In the genomic region with DNA sequence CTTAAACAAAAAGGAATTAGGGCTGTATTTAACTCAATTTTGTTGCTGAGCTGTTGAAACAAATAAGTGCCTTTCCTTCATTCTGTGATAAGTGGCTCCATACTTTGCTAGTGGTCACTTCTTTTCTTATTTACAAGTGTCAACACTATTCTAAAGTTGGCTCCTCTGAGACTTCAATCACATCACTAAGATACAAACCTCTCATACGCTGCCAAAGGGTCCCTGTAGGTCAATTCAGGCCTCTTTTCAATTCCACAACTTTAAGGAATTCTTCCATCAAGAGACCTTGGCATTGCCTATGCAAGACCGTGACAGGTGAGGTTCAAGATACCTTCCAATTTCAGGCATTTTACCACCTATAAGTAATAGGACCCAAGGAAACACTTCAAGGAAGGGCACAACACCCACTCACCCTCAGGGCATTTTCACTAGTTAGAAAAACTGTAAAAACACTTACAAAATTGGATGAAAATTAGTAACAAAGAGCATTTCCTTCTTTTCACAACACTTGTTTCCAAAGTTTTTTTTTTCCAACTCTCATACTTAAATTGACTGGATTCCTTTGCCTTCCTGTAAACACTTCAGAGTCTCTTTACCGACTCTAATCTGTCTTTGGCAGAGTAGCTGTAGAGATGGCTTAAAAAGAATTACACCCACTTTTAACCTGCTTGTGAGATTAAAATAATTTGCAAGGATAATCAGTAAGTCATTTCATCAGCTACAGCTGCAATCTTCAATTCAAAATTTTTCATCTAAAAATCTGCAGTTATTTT, we compare ENCODE assay signal across 16 cellular contexts. TPM values are rescaled to one million over a fixed set of nuclear protein-coding genes. Genes with fewer than 3 reads are reported as not detected.
A peak's percentile ranks its signal among the peaks of the same experiment; 100 is the strongest.
DNase-seq lines count a peak whose midpoint lies in the region; ATAC-seq and TF ChIP-seq lines count a peak whose summit lies in the region.
"Had no signal": no experiment of that assay in that cellular context is flagged by ENCODE, and none has a peak within 500 bp of the region (broad histone marks: within the 10 kb centered on the region; RNA-seq: fewer than 3 reads in every experiment).

No MANE protein-coding gene starts in this region.

- DNase-seq in activated CD4-positive, alpha-beta T cell treated with anti-CD3 and anti-CD28 coated beads for 36 hours: no peak
- DNase-seq in activated CD4-positive, alpha-beta T cell treated with anti-CD3 and anti-CD28 coated beads, Interleukin-2, amount 10 ng/mL, durations not matched to agents 7 days and 5 days: no peak
- DNase-seq in HCT116 (ENCODE audit: low read depth, low spot score) (no peak), nephron progenitor cell (no peak), 8988T (no peak), SJCRH30 (no peak)
- no peak for DNase-seq in activated T-helper 1 cell treated with anti-CD3 and anti-CD28 coated beads, Interleukin-12 subunit alpha, Interleukin-12 subunit beta, Interleukin-2, Interleukin-4 antibody, amounts not matched to agents 30 ng/mL and 10 ng/mL and 1 ng/mL, durations not matched to agents 14 hours and 24 hours and 36 hours (ENCODE audit: low spot score)
- DNase-seq: cortex of kidney; GF-D8; HCEC 1CT; NCI-H2081 treated with DMSO at 0.1 percent for 48 hours; occipital lobe; stimulated activated CD4-positive, alpha-beta T cell treated with anti-CD3 and anti-CD28 coated beads, Interleukin-4, amount 100 ng/mL, for 1 hour; transverse colon had no signal

- H3K9me3 ChIP-seq in HCT116 (ENCODE audit: control insufficient read depth in 1 of 2, insufficient read depth in 1 of 2, low read depth in 1 of 2, low read length in 2 of 2): no peaks in the 10 kb centered on the region
- no peaks in the 10 kb centered on the region for H3K9me3 ChIP-seq in SJCRH30 (replicated peaks)
- H3K9me3 ChIP-seq: A549, transverse colon had no signal

- peaks cover 35% of the 10 kb centered on the region; the same call in 1 of the 2 replicates for H4K20me1 ChIP-seq in HCT116 (ENCODE audit: insufficient read depth)

- H3K79me2 ChIP-seq in HCT116 (ENCODE audit: insufficient read depth, low read length): peaks cover 33% of the 10 kb centered on the region

- CTCF ChIA-PET in activated CD4-positive, alpha-beta T cell treated with anti-CD3 and anti-CD28 coated beads for 36 hours (lab: Charles Lee): interaction anchor here (0.8 kb wide), 1 partner anchor 192 kb away, joined by 5 read pairs; no protein-coding TSS in a partner anchor
- CTCF ChIA-PET in activated CD4-positive, alpha-beta T cell treated with anti-CD3 and anti-CD28 coated beads, Interleukin-2, amount 10 ng/mL, durations not matched to agents 7 days and 5 days (lab: Charles Lee): no interaction called here
- CTCF ChIA-PET in HCT116 (lab: Charles Lee): no interaction called here

- RAD21 ChIA-PET in HCT116 (lab: Charles Lee; ENCODE audit: low non-redundant PET in 1 of 2, low total read pairs in 2 of 2, uncharacterized antibody in 2 of 2, unreplicated experiment in 2 of 2): no interaction called here

- peak overlapping the region; percentile 23 for H3K27ac Mint-ChIP-seq in activated CD4-positive, alpha-beta T cell treated with anti-CD3 and anti-CD28 coated beads for 36 hours
- H3K27ac Mint-ChIP-seq in activated CD4-positive, alpha-beta T cell treated with anti-CD3 and anti-CD28 coated beads, Interleukin-2, amount 10 ng/mL, durations not matched to agents 7 days and 5 days: no peak overlapping the region
- H3K27ac Mint-ChIP-seq in activated T-helper 17 cell treated with anti-CD3 and anti-CD28 coated beads, Interleukin-2, amount 50 U/mL, for 72 hours: peak overlapping the region; percentile 43
- peak overlapping the region; percentile 50 for H3K27ac Mint-ChIP-seq in nephron progenitor cell
- no peak overlapping the region for H3K27ac Mint-ChIP-seq in activated T-helper 1 cell treated with anti-CD3 and anti-CD28 coated beads, Interleukin-12 subunit alpha, Interleukin-12 subunit beta, Interleukin-2, Interleukin-4 antibody, amounts not matched to agents 30 ng/mL and 10 ng/mL and 1 ng/mL, durations not matched to agents 14 hours and 24 hours and 36 hours

- no TSS peak for BruUV-seq in HCT116 (replicated peaks; lab: Mats Ljungman, UMichigan)

- H3K9me2 ChIP-seq in HCT116 (ENCODE audit: insufficient read depth): no peaks in the 10 kb centered on the region

- H3K4me3 ChIP-seq in HCT116 (replicated peaks in 1 of 2; ENCODE audit: low read depth in 1 of 2, low read length in 2 of 2) (no peak overlapping the region), SJCRH30 (no peak overlapping the region)
- H3K4me3 ChIP-seq: A549, transverse colon had no signal

- H3K4me1 ChIP-seq in HCT116 (ENCODE audit: control insufficient read depth in 1 of 2, insufficient read depth in 2 of 2, low read length in 2 of 2): peaks cover 8 to 51% of the 10 kb centered on the region in 2 experiments
- no peaks in the 10 kb centered on the region for H3K4me1 ChIP-seq in SJCRH30

- POLR2A ChIA-PET in activated CD4-positive, alpha-beta T cell treated with anti-CD3 and anti-CD28 coated beads for 36 hours (lab: Charles Lee): interaction anchor here (0.7 kb wide), 2 partner anchors 66 to 230 kb away, joined by 3 to 4 read pairs; no protein-coding TSS in a partner anchor
- POLR2A ChIA-PET in activated CD4-positive, alpha-beta T cell treated with anti-CD3 and anti-CD28 coated beads, Interleukin-2, amount 10 ng/mL, durations not matched to agents 7 days and 5 days (lab: Charles Lee): no interaction called here
- POLR2A ChIA-PET in HCT116 (lab: Charles Lee): no interaction called here

- peaks cover 13% of the 10 kb centered on the region for H3K4me1 Mint-ChIP-seq in activated CD4-positive, alpha-beta T cell treated with anti-CD3 and anti-CD28 coated beads for 36 hours
- H3K4me1 Mint-ChIP-seq in activated CD4-positive, alpha-beta T cell treated with anti-CD3 and anti-CD28 coated beads, Interleukin-2, amount 10 ng/mL, durations not matched to agents 7 days and 5 days: peaks cover 13% of the 10 kb centered on the region
- H3K4me1 Mint-ChIP-seq in activated T-helper 17 cell treated with anti-CD3 and anti-CD28 coated beads, Interleukin-2, amount 50 U/mL, for 72 hours: peaks cover 8% of the 10 kb centered on the region
- H3K4me1 Mint-ChIP-seq in nephron progenitor cell: no peaks in the 10 kb centered on the region
- peaks cover 26% of the 10 kb centered on the region for H3K4me1 Mint-ChIP-seq in activated T-helper 1 cell treated with anti-CD3 and anti-CD28 coated beads, Interleukin-12 subunit alpha, Interleukin-12 subunit beta, Interleukin-2, Interleukin-4 antibody, amounts not matched to agents 30 ng/mL and 10 ng/mL and 1 ng/mL, durations not matched to agents 14 hours and 24 hours and 36 hours (ENCODE audit: low read depth)

- intact Hi-C loops in activated CD4-positive, alpha-beta T cell treated with anti-CD3 and anti-CD28 coated beads for 36 hours (cut with DNase I, micrococcal nuclease): loop anchor here in 1 of 2 experiments (5.0 kb wide), 1 partner anchor 97 kb away; no protein-coding TSS in a partner anchor
- intact Hi-C loops in HCT116 (cut with micrococcal nuclease): no loop called here
- intact Hi-C loops in activated T-helper 1 cell treated with anti-CD3 and anti-CD28 coated beads, Interleukin-12 subunit alpha, Interleukin-12 subunit beta, Interleukin-2, Interleukin-4 antibody, amounts not matched to agents 30 ng/mL and 10 ng/mL and 1 ng/mL, durations not matched to agents 14 hours and 24 hours and 36 hours (cut with micrococcal nuclease): loop anchor here (5.0 kb wide), 1 partner anchor 33 kb away; no protein-coding TSS in a partner anchor

- H3K4me3 Mint-ChIP-seq in activated CD4-positive, alpha-beta T cell treated with anti-CD3 and anti-CD28 coated beads for 36 hours: no peak overlapping the region
- H3K4me3 Mint-ChIP-seq in activated CD4-positive, alpha-beta T cell treated with anti-CD3 and anti-CD28 coated beads, Interleukin-2, amount 10 ng/mL, durations not matched to agents 7 days and 5 days: no peak overlapping the region
- H3K4me3 Mint-ChIP-seq in activated T-helper 17 cell treated with anti-CD3 and anti-CD28 coated beads, Interleukin-2, amount 50 U/mL, for 72 hours: no peak overlapping the region
- H3K4me3 Mint-ChIP-seq in nephron progenitor cell: no peak overlapping the region
- H3K4me3 Mint-ChIP-seq in activated T-helper 1 cell treated with anti-CD3 and anti-CD28 coated beads, Interleukin-12 subunit alpha, Interleukin-12 subunit beta, Interleukin-2, Interleukin-4 antibody, amounts not matched to agents 30 ng/mL and 10 ng/mL and 1 ng/mL, durations not matched to agents 14 hours and 24 hours and 36 hours: no peak overlapping the region

- H3K9me3 Mint-ChIP-seq in activated CD4-positive, alpha-beta T cell treated with anti-CD3 and anti-CD28 coated beads for 36 hours (ENCODE audit: low read depth): no peaks in the 10 kb centered on the region
- no peaks in the 10 kb centered on the region for H3K9me3 Mint-ChIP-seq in activated CD4-positive, alpha-beta T cell treated with anti-CD3 and anti-CD28 coated beads, Interleukin-2, amount 10 ng/mL, durations not matched to agents 7 days and 5 days
- H3K9me3 Mint-ChIP-seq in activated T-helper 17 cell treated with anti-CD3 and anti-CD28 coated beads, Interleukin-2, amount 50 U/mL, for 72 hours: no peaks in the 10 kb centered on the region
- H3K9me3 Mint-ChIP-seq in nephron progenitor cell: no peaks in the 10 kb centered on the region
- no peaks in the 10 kb centered on the region for H3K9me3 Mint-ChIP-seq in activated T-helper 1 cell treated with anti-CD3 and anti-CD28 coated beads, Interleukin-12 subunit alpha, Interleukin-12 subunit beta, Interleukin-2, Interleukin-4 antibody, amounts not matched to agents 30 ng/mL and 10 ng/mL and 1 ng/mL, durations not matched to agents 14 hours and 24 hours and 36 hours

- no peak overlapping the region for H2AFZ ChIP-seq in HCT116 (ENCODE audit: low read depth, low read length, poor library complexity, severe bottlenecking)

- peaks cover 6% of the 10 kb centered on the region in 2 experiments; a peak in 1 of 4 replicates for H3K36me3 ChIP-seq in HCT116 (ENCODE audit: control insufficient read depth in 1 of 2, insufficient read depth in 2 of 2, low read length in 2 of 2)
- peaks cover 9% of the 10 kb centered on the region for H3K36me3 ChIP-seq in SJCRH30
- H3K36me3 ChIP-seq: transverse colon had no signal

- H3K36me3 Mint-ChIP-seq in activated CD4-positive, alpha-beta T cell treated with anti-CD3 and anti-CD28 coated beads for 36 hours (ENCODE audit: low read depth): peaks cover 32% of the 10 kb centered on the region
- peaks cover 32% of the 10 kb centered on the region for H3K36me3 Mint-ChIP-seq in activated CD4-positive, alpha-beta T cell treated with anti-CD3 and anti-CD28 coated beads, Interleukin-2, amount 10 ng/mL, durations not matched to agents 7 days and 5 days (ENCODE audit: low read depth)
- H3K36me3 Mint-ChIP-seq in activated T-helper 17 cell treated with anti-CD3 and anti-CD28 coated beads, Interleukin-2, amount 50 U/mL, for 72 hours (ENCODE audit: low read depth): peaks cover 47% of the 10 kb centered on the region
- H3K36me3 Mint-ChIP-seq in nephron progenitor cell (ENCODE audit: low read depth): peaks cover 15% of the 10 kb centered on the region
- H3K36me3 Mint-ChIP-seq in activated T-helper 1 cell treated with anti-CD3 and anti-CD28 coated beads, Interleukin-12 subunit alpha, Interleukin-12 subunit beta, Interleukin-2, Interleukin-4 antibody, amounts not matched to agents 30 ng/mL and 10 ng/mL and 1 ng/mL, durations not matched to agents 14 hours and 24 hours and 36 hours (ENCODE audit: low read depth): peaks cover 36% of the 10 kb centered on the region

- H3K9ac ChIP-seq in HCT116 (ENCODE audit: low read length): no peak overlapping the region

- H3K27me3 ChIP-seq in HCT116 (ENCODE audit: insufficient read depth, low read length): no peaks in the 10 kb centered on the region
- H3K27me3 ChIP-seq in SJCRH30: no peaks in the 10 kb centered on the region
- H3K27me3 ChIP-seq: transverse colon had no signal

- ATAC-seq in activated CD4-positive, alpha-beta T cell treated with anti-CD3 and anti-CD28 coated beads for 36 hours: no peak
- ATAC-seq in HCT116: no peak
- no peak for ATAC-seq in activated T-helper 17 cell treated with anti-CD3 and anti-CD28 coated beads, Interleukin-2, amount 50 U/mL, for 72 hours (replicated peaks)
- ATAC-seq: A549 had no signal

- no peak for TF ChIP-seq POLR2A in HCT116 (IDR thresholded peaks at IDR 0.05; ENCODE audit: borderline replicate concordance, extremely low read depth, insufficient read depth, insufficient read length)

- H3K4me2 ChIP-seq in HCT116 (ENCODE audit: low read length): peak overlapping the region; percentile 44; the same call in 1 of the 2 replicates
- H3K4me2 ChIP-seq: A549 had no signal

- TF ChIP-seq CTCF in HCT116 (IDR thresholded peaks at IDR 0.05 in 2 of 3, conservative IDR thresholded peaks at IDR 0.05 in 1 of 3; ENCODE audit: borderline replicate concordance in 1 of 3, insufficient read depth in 1 of 3, low read depth in 2 of 3, low read length in 2 of 3) (no peak), nephron progenitor cell (IDR thresholded peaks at IDR 0.05) (no peak)

- H3K27me3 Mint-ChIP-seq in activated CD4-positive, alpha-beta T cell treated with anti-CD3 and anti-CD28 coated beads for 36 hours: no peaks in the 10 kb centered on the region
- H3K27me3 Mint-ChIP-seq in activated CD4-positive, alpha-beta T cell treated with anti-CD3 and anti-CD28 coated beads, Interleukin-2, amount 10 ng/mL, durations not matched to agents 7 days and 5 days: no peaks in the 10 kb centered on the region
- no peaks in the 10 kb centered on the region for H3K27me3 Mint-ChIP-seq in activated T-helper 17 cell treated with anti-CD3 and anti-CD28 coated beads, Interleukin-2, amount 50 U/mL, for 72 hours
- no peaks in the 10 kb centered on the region for H3K27me3 Mint-ChIP-seq in nephron progenitor cell (ENCODE audit: low read depth, poor library complexity)
- no peaks in the 10 kb centered on the region for H3K27me3 Mint-ChIP-seq in activated T-helper 1 cell treated with anti-CD3 and anti-CD28 coated beads, Interleukin-12 subunit alpha, Interleukin-12 subunit beta, Interleukin-2, Interleukin-4 antibody, amounts not matched to agents 30 ng/mL and 10 ng/mL and 1 ng/mL, durations not matched to agents 14 hours and 24 hours and 36 hours (ENCODE audit: insufficient read depth)

- H3K27ac ChIP-seq in HCT116 (ENCODE audit: low read depth, low read length): no peak overlapping the region
- no peak overlapping the region for H3K27ac ChIP-seq in SJCRH30
- H3K27ac ChIP-seq: A549, transverse colon had no signal

- no peak for TF ChIP-seq RAD21 in HCT116 (IDR thresholded peaks at IDR 0.05; ENCODE audit: low read depth)

RNA-seq across cellular contexts. Expression of gene SERBP1, which starts 24.5 kb away (rescaled TPM):
- 100 to 1,000 TPM; 433 to 510 TPM for total RNA-seq in activated CD4-positive, alpha-beta T cell treated with anti-CD3 and anti-CD28 coated beads for 36 hours
- 100 to 1,000 TPM; 245 to 253 TPM for total RNA-seq in activated CD4-positive, alpha-beta T cell treated with anti-CD3 and anti-CD28 coated beads, Interleukin-2, amount 10 ng/mL, durations not matched to agents 7 days and 5 days
- total RNA-seq in HCT116 (2021; ENCODE audit: unreplicated experiment): 325 TPM
- 177 and 209 TPM in 2 replicates for polyA plus RNA-seq in HCT116 (2012)
- 100 to 1,000 TPM; 225 to 393 TPM for total RNA-seq in activated T-helper 17 cell treated with anti-CD3 and anti-CD28 coated beads, Interleukin-2, amount 50 U/mL, for 72 hours
- total RNA-seq in activated T-helper 1 cell treated with anti-CD3 and anti-CD28 coated beads, Interleukin-12 subunit alpha, Interleukin-12 subunit beta, Interleukin-2, Interleukin-4 antibody, amounts not matched to agents 30 ng/mL and 10 ng/mL and 1 ng/mL, durations not matched to agents 14 hours and 24 hours and 36 hours: 585 and 603 TPM in 2 replicates
- total RNA-seq in SJCRH30 (2014; rRNA removed; shearing (Covaris generic)): 503 and 535 TPM in 2 replicates

Comparison
In these comparisons a context has a peak if more than half of its experiments do, and no peak if none do; other contexts are left out.
1. H3K27ac Mint-ChIP-seq: peak in activated CD4-positive, alpha-beta T cell treated with anti-CD3 and anti-CD28 coated beads for 36 hours (single experiment), activated T-helper 17 cell treated with anti-CD3 and anti-CD28 coated beads, Interleukin-2, amount 50 U/mL, for 72 hours (single experiment) and nephron progenitor cell (single experiment); none in activated CD4-positive, alpha-beta T cell treated with anti-CD3 and anti-CD28 coated beads, Interleukin-2, amount 10 ng/mL, durations not matched to agents 7 days and 5 days (single experiment) and activated T-helper 1 cell treated with anti-CD3 and anti-CD28 coated beads, Interleukin-12 subunit alpha, Interleukin-12 subunit beta, Interleukin-2, Interleukin-4 antibody, amounts not matched to agents 30 ng/mL and 10 ng/mL and 1 ng/mL, durations not matched to agents 14 hours and 24 hours and 36 hours (single experiment).